In the genomic region with DNA sequence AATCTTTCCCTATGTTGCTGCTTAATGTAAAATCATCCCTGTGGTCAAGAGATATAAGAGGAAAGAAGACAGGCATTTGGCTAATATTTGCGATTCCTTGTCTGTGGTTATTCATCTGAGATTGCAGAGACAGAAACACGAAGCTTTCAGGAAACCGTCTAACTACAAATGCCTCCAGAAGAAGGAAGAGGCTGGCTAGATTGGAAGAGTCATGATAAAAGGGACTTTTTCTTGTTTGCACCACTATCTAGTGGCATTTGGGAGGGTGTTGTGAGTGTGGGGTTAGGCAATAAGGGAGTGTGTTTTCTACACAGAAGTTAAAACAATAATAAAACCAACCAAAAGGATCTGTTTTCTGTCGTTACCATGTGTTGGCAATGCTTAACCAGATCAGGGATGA, we compare ENCODE assay signal across 30 cellular contexts. TPM values are rescaled to one million over a fixed set of nuclear protein-coding genes. Genes with fewer than 3 reads are reported as not detected.
DNase-seq lines count a peak whose midpoint lies in the region; ATAC-seq and TF ChIP-seq lines count a peak whose summit lies in the region.
"Had no signal": no experiment of that assay in that cellular context is flagged by ENCODE, and none has a peak within 500 bp of the region (broad histone marks: within the 10 kb centered on the region; RNA-seq: fewer than 3 reads in every experiment).

No MANE protein-coding gene starts in this region.

- no peaks in the 10 kb centered on the region for H3K36me3 ChIP-seq in MM.1S (replicated peaks; ENCODE audit: insufficient read depth, low read length)
- H3K36me3 ChIP-seq in naive thymus-derived CD4-positive, alpha-beta T cell (ENCODE audit: control insufficient read depth in 2 of 3, insufficient read depth in 3 of 3, low read length in 3 of 3) = peaks cover 0 to 22% (median 0%) of the 10 kb centered on the region in 3 experiments
- H3K36me3 ChIP-seq: adrenal gland, neural progenitor cell, vagina had no signal

- peak overlapping the region; percentile 14; the same call in 1 of the 2 replicates for H3K4me2 ChIP-seq in MM.1S (ENCODE audit: low read depth, low read length)
- H3K4me2 ChIP-seq: neural progenitor cell had no signal

- H3K9me3 Mint-ChIP-seq in naive thymus-derived CD4-positive, alpha-beta T cell = no peaks in the 10 kb centered on the region
- H3K9me3 Mint-ChIP-seq: CD4-positive, CD25-positive, alpha-beta regulatory T cell; neural progenitor cell; stimulated activated effector memory CD8-positive, alpha-beta T cell treated with anti-CD3 and anti-CD28 coated beads, Interleukin-12 subunit alpha, Interleukin-12 subunit beta, amount 100 ng/mL, for 72 hours had no signal

- peaks cover 48% of the 10 kb centered on the region for H3K4me1 ChIP-seq in MM.1S (ENCODE audit: low read length)
- no peaks in the 10 kb centered on the region for H3K4me1 ChIP-seq in naive thymus-derived CD4-positive, alpha-beta T cell (ENCODE audit: control insufficient read depth in 2 of 2, insufficient read depth in 2 of 2, low read length in 2 of 2)
- H3K4me1 ChIP-seq: neural progenitor cell, testis, vagina had no signal

- H4K20me1 ChIP-seq in MM.1S (ENCODE audit: insufficient read depth, low read length) = no peaks in the 10 kb centered on the region

- H3K9me3 ChIP-seq in MM.1S (replicated peaks; ENCODE audit: insufficient read depth, low read length) = no peaks in the 10 kb centered on the region
- no peaks in the 10 kb centered on the region for H3K9me3 ChIP-seq in naive thymus-derived CD4-positive, alpha-beta T cell (ENCODE audit: control insufficient read depth in 2 of 3, low read length in 3 of 3)
- H3K9me3 ChIP-seq: adrenal gland, testis, vagina had no signal

- H3K4me1 Mint-ChIP-seq in naive thymus-derived CD4-positive, alpha-beta T cell = peaks cover 0 to 14% (median 0%) of the 10 kb centered on the region in 7 donors
- H3K4me1 Mint-ChIP-seq: neural progenitor cell; stimulated activated effector memory CD8-positive, alpha-beta T cell treated with anti-CD3 and anti-CD28 coated beads, Interleukin-12 subunit alpha, Interleukin-12 subunit beta, amount 100 ng/mL, for 72 hours had no signal

- DNase-seq in GF-D8 (lab: John Stamatoyannopoulos, UW) (peak; percentile 44), MM.1S (no peak), amniotic epithelial cell (ENCODE audit: low read depth) (peak; percentile 91), GM10248 (ENCODE audit: extremely low spot score) (no peak), NCI-H146 (lab: John Stamatoyannopoulos, UW) (no peak)
- DNase-seq in naive thymus-derived CD4-positive, alpha-beta T cell = no peak
- no peak for DNase-seq in stimulated activated CD4-positive, alpha-beta T cell treated with anti-CD3 and anti-CD28 coated beads, Interleukin-4, amount 100 ng/mL, for 1 hour
- DNase-seq: activated CD4-positive, alpha-beta T cell treated with anti-CD3 and anti-CD28 coated beads for 4 hours; activated CD8-positive, alpha-beta memory T cell treated with anti-CD3 and anti-CD28 coated beads for 24 hours; activated T-cell treated with anti-CD3 and anti-CD28 coated beads, Interleukin-2, amount 50 U/mL, for 1 hour; adrenal gland; CD4-positive, CD25-positive, alpha-beta regulatory T cell; effector CD8-positive, alpha-beta T cell; foreskin melanocyte; H7; NCI-H1417; NCI-H2081; NCI-H345; NCI-H748 treated with DMSO at 0.1 percent for 48 hours; posterior cingulate gyrus; right cardiac atrium; RPMI8226; stimulated activated CD4-positive, alpha-beta T cell treated with anti-CD3 and anti-CD28 coated beads, Interleukin-4, amount 100 ng/mL, for 24 hours; T-helper 17 cell; testis had no signal

- no peak overlapping the region for H3K4me3 Mint-ChIP-seq in naive thymus-derived CD4-positive, alpha-beta T cell
- H3K4me3 Mint-ChIP-seq: CD4-positive, CD25-positive, alpha-beta regulatory T cell; neural progenitor cell; stimulated activated effector memory CD8-positive, alpha-beta T cell treated with anti-CD3 and anti-CD28 coated beads, Interleukin-12 subunit alpha, Interleukin-12 subunit beta, amount 100 ng/mL, for 72 hours; T-helper 17 cell had no signal

- H3K27ac ChIP-seq in MM.1S (ENCODE audit: low read length) = peak overlapping the region; percentile 92; the same call in 1 of the 2 replicates
- no peak overlapping the region for H3K27ac ChIP-seq in naive thymus-derived CD4-positive, alpha-beta T cell (ENCODE audit: low read depth, low read length)
- H3K27ac ChIP-seq: adrenal gland, neural progenitor cell, SK-N-MC, testis, vagina had no signal

- no peak overlapping the region for H2AFZ ChIP-seq in MM.1S (ENCODE audit: low read length)
- H2AFZ ChIP-seq: neural progenitor cell had no signal

- H3K9ac ChIP-seq in MM.1S (ENCODE audit: low read length) = no peak overlapping the region
- H3K9ac ChIP-seq: neural progenitor cell had no signal

- no peaks in the 10 kb centered on the region for H3K27me3 Mint-ChIP-seq in naive thymus-derived CD4-positive, alpha-beta T cell
- H3K27me3 Mint-ChIP-seq: CD4-positive, CD25-positive, alpha-beta regulatory T cell; T-helper 17 cell had no signal

- TF ChIP-seq CTCF in MM.1S (IDR thresholded peaks at IDR 0.05; ENCODE audit: low read length) = no peak
- TF ChIP-seq CTCF in GM10248 (IDR thresholded peaks at IDR 0.05; ENCODE audit: control extremely low read depth, extremely low read depth, low read depth, missing control alignments) = no peak

- H3F3A ChIP-seq in MM.1S (ENCODE audit: insufficient read depth, low read length) = peaks cover 28% of the 10 kb centered on the region

- no peaks in the 10 kb centered on the region for H3K27me3 ChIP-seq in MM.1S (replicated peaks; ENCODE audit: insufficient read depth, low read length)
- no peaks in the 10 kb centered on the region for H3K27me3 ChIP-seq in naive thymus-derived CD4-positive, alpha-beta T cell (ENCODE audit: control insufficient read depth in 2 of 2, insufficient read depth in 2 of 2, low read length in 2 of 2)
- H3K27me3 ChIP-seq: adrenal gland, neural progenitor cell, testis, vagina had no signal

- H3K4me3 ChIP-seq in MM.1S (ENCODE audit: low read length) = no peak overlapping the region
- H3K4me3 ChIP-seq in naive thymus-derived CD4-positive, alpha-beta T cell (ENCODE audit: low read length) = no peak overlapping the region
- H3K4me3 ChIP-seq: adrenal gland, neural progenitor cell, SK-N-MC, testis, vagina had no signal

- peak; percentile 82 for ATAC-seq in naive thymus-derived CD4-positive, alpha-beta T cell
- no peak for ATAC-seq in GM21390 (IDR thresholded peaks at IDR 0.05; ENCODE audit: unreplicated experiment)
- ATAC-seq: right cardiac atrium; stimulated activated effector memory CD8-positive, alpha-beta T cell treated with anti-CD3 and anti-CD28 coated beads, Interleukin-12 subunit alpha, Interleukin-12 subunit beta, amount 100 ng/mL, for 72 hours; T-helper 17 cell had no signal

- no peaks in the 10 kb centered on the region for H3K79me2 ChIP-seq in MM.1S (ENCODE audit: low read length)

- POLR2A ChIA-PET in naive thymus-derived CD4-positive, alpha-beta T cell (lab: Charles Lee) = no interaction called here
- POLR2A ChIA-PET in GM10248 (lab: Yijun Ruan, JAX) = no interaction called here

- H3K27ac Mint-ChIP-seq in naive thymus-derived CD4-positive, alpha-beta T cell = no peak overlapping the region
- H3K27ac Mint-ChIP-seq: neural progenitor cell; stimulated activated effector memory CD8-positive, alpha-beta T cell treated with anti-CD3 and anti-CD28 coated beads, Interleukin-12 subunit alpha, Interleukin-12 subunit beta, amount 100 ng/mL, for 72 hours; T-helper 17 cell had no signal

- H3K9me2 ChIP-seq in MM.1S (replicated peaks; ENCODE audit: insufficient read depth, low read length) = no peaks in the 10 kb centered on the region

- peaks cover 10 to 42% (median 14%) of the 10 kb centered on the region in 5 donors for H3K36me3 Mint-ChIP-seq in naive thymus-derived CD4-positive, alpha-beta T cell
- H3K36me3 Mint-ChIP-seq: neural progenitor cell had no signal

- CTCF ChIA-PET in naive thymus-derived CD4-positive, alpha-beta T cell (lab: Charles Lee) = interaction anchor here (11.0 kb wide), 1 partner anchor 134 kb away, joined by 167 read pairs; no protein-coding TSS in a partner anchor
- CTCF ChIA-PET in GM10248 (lab: Yijun Ruan, JAX) = interaction anchor here (0.7 to 13.5 kb wide), 2 partner anchors 8 to 134 kb away, joined by 3 to 151 read pairs; no protein-coding TSS in a partner anchor

- intact Hi-C loops in naive thymus-derived CD4-positive, alpha-beta T cell (cut with micrococcal nuclease) = no loop called here

RNA-seq across cellular contexts. Expression of a gene that starts 43.9 kb away (rescaled TPM):
- 10 to 100 TPM; 21.3 to 46.8 (median 36.9) TPM for total RNA-seq in naive thymus-derived CD4-positive, alpha-beta T cell
- polyA plus RNA-seq in naive thymus-derived CD4-positive, alpha-beta T cell = 10 to 100 TPM; 27.3 to 44.1 TPM

Comparison
In these comparisons a context has a peak if more than half of its experiments do, and no peak if none do; other contexts are left out.
1. DNase-seq: peak in GF-D8 (single experiment) and amniotic epithelial cell (single experiment); none in MM.1S (single experiment), naive thymus-derived CD4-positive, alpha-beta T cell (0 of 9), GM10248 (single experiment), NCI-H146 (single experiment) and stimulated activated CD4-positive, alpha-beta T cell treated with anti-CD3 and anti-CD28 coated beads, Interleukin-4, amount 100 ng/mL, for 1 hour (single experiment).